Comparison of ENCODE assay signal across 8 cellular contexts in the genomic region with DNA sequence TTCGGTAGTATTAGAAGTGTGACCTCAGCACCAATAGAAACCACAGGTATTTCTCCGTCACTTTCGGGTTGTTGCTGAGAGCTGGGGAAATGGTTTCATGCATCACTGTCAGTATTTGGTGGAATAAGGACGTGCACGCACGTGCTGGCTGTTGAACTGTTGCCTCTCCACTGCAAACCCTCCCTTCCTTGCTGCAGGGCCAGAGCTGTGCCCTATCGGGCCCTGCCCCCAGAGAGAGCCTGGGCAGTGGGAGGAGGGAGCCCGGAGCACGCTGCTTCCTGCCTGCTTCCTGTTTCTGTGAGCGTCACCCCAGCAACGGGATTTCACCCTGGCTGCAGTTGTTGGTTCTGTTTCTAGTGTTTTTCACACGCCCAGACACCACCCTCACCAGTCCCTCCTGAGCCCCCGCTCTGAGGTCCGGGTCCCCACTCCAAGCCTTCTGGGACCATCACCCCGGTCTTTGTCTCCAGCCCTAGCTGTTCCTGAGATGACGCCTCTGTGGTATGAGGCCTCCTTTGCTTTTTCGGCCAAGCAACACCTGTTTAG. TPM values are rescaled to one million over a fixed set of nuclear protein-coding genes. Genes with fewer than 3 reads are reported as not detected.
A peak's percentile ranks its signal among the peaks of the same experiment; 100 is the strongest.
DNase-seq lines count a peak whose midpoint lies in the region; ATAC-seq and TF ChIP-seq lines count a peak whose summit lies in the region.

No MANE protein-coding gene starts in this region.

- intact Hi-C loops in A673 (cut with micrococcal nuclease; ENCODE audit: unreplicated experiment), result no loop called here
- intact Hi-C loops in esophagus muscularis mucosa (cut with DNase I), result loop anchor here (5.0 kb wide), 1 partner anchor 72 kb away; no protein-coding TSS in a partner anchor
- intact Hi-C loops in natural killer cell (cut with micrococcal nuclease), result loop anchor here (1.0 to 5.0 kb wide), 3 partner anchors 12 to 614 kb away; partner anchors contain the start of gene PER2

- DNase-seq in A673 (ENCODE audit: low spot score) (peak; percentile 80), NOMO-1 treated with dmso at 0.1 percent for 144 hours (lab: John Stamatoyannopoulos, UW; ENCODE audit: unreplicated experiment) (peak; percentile 91), activated T-cell treated with anti-CD3 and anti-CD28 coated beads for 1 hour (ENCODE audit: low read depth) (peak; percentile 72), esophagus muscularis mucosa (ENCODE audit: extremely low spot score) (no peak), natural killer cell (peak; percentile 83)
- DNase-seq in stimulated activated naive CD8-positive, alpha-beta T cell treated with anti-CD3 and anti-CD28 coated beads, Interleukin-15, amount 100 ng/mL, for 72 hours, result peak; percentile 65 to 79

- no peaks in the 10 kb centered on the region for H3K27me3 ChIP-seq in A673 (replicated peaks; ENCODE audit: insufficient read depth, low read depth, low read length, poor library complexity)
- no peaks in the 10 kb centered on the region for H3K27me3 ChIP-seq in esophagus muscularis mucosa

- H3K9me3 ChIP-seq in A673 (ENCODE audit: low read depth, low read length, poor library complexity, severe bottlenecking) (no peaks in the 10 kb centered on the region), esophagus muscularis mucosa (no peaks in the 10 kb centered on the region)

- peak overlapping the region; percentile 90 to 98 for H3K27ac Mint-ChIP-seq in natural killer cell
- H3K27ac Mint-ChIP-seq in stimulated activated naive CD8-positive, alpha-beta T cell treated with anti-CD3 and anti-CD28 coated beads, Interleukin-15, amount 100 ng/mL, for 72 hours, result peak overlapping the region; percentile 97

- TF ChIP-seq EP300 in esophagus muscularis mucosa (IDR thresholded peaks at IDR 0.05), result peak; percentile 68

- peak; percentile 89 for ATAC-seq in GM18909 (IDR thresholded peaks at IDR 0.05; ENCODE audit: poor library complexity, unreplicated experiment)
- ATAC-seq in HG03108 (IDR thresholded peaks at IDR 0.05; ENCODE audit: unreplicated experiment), result peak; percentile 81
- peak; percentile 68 to 84 (median 74) for ATAC-seq in natural killer cell
- peak; percentile 78 for ATAC-seq in stimulated activated naive CD8-positive, alpha-beta T cell treated with anti-CD3 and anti-CD28 coated beads, Interleukin-15, amount 100 ng/mL, for 72 hours

- no peaks in the 10 kb centered on the region for H3K36me3 ChIP-seq in A673 (ENCODE audit: insufficient read depth, low read length, poor library complexity, severe bottlenecking)
- H3K36me3 ChIP-seq in esophagus muscularis mucosa, result no peaks in the 10 kb centered on the region

- no peaks in the 10 kb centered on the region for H3K9me3 Mint-ChIP-seq in natural killer cell
- no peaks in the 10 kb centered on the region for H3K9me3 Mint-ChIP-seq in stimulated activated naive CD8-positive, alpha-beta T cell treated with anti-CD3 and anti-CD28 coated beads, Interleukin-15, amount 100 ng/mL, for 72 hours

- TF ChIP-seq CTCF in A673 (conservative IDR thresholded peaks at IDR 0.05; ENCODE audit: low read depth, low read length), result no peak
- TF ChIP-seq CTCF in esophagus muscularis mucosa (IDR thresholded peaks at IDR 0.05), result no peak
- TF ChIP-seq CTCF in natural killer cell (IDR thresholded peaks at IDR 0.05), result no peak

- BruUV-seq in A673 (replicated peaks; lab: Mats Ljungman, UMichigan), result no TSS peak

- peaks cover 39% of the 10 kb centered on the region for H3K4me1 ChIP-seq in A673 (ENCODE audit: insufficient read depth, low read length, poor library complexity, severe bottlenecking)
- peaks cover 71 to 84% (median 78%) of the 10 kb centered on the region in 4 donors for H3K4me1 ChIP-seq in esophagus muscularis mucosa

- CTCF ChIA-PET in A673 (lab: Charles Lee), result interaction anchor here (0.9 to 4.3 kb wide), 3 partner anchors 67 to 183 kb away, joined by 4 to 41 read pairs (median 5); no protein-coding TSS in a partner anchor

- no peaks in the 10 kb centered on the region for H3K36me3 Mint-ChIP-seq in natural killer cell

- TF ChIP-seq POLR2A in esophagus muscularis mucosa (IDR thresholded peaks at IDR 0.05; ENCODE audit: low read depth), result no peak

- no peaks in the 10 kb centered on the region for H3K27me3 Mint-ChIP-seq in natural killer cell (ENCODE audit: low read depth in 2 of 2)
- H3K27me3 Mint-ChIP-seq in stimulated activated naive CD8-positive, alpha-beta T cell treated with anti-CD3 and anti-CD28 coated beads, Interleukin-15, amount 100 ng/mL, for 72 hours, result no peaks in the 10 kb centered on the region

- H3K4me3 Mint-ChIP-seq in natural killer cell, result peak overlapping the region; percentile 93
- peak overlapping the region; percentile 83 to 89 for H3K4me3 Mint-ChIP-seq in stimulated activated naive CD8-positive, alpha-beta T cell treated with anti-CD3 and anti-CD28 coated beads, Interleukin-15, amount 100 ng/mL, for 72 hours

- 8% methylated on average over 17 of the region's 17 CpGs for WGBS in esophagus muscularis mucosa

- H3K4me1 Mint-ChIP-seq in natural killer cell, result peaks cover 50 to 59% of the 10 kb centered on the region in 2 donors
- H3K4me1 Mint-ChIP-seq in stimulated activated naive CD8-positive, alpha-beta T cell treated with anti-CD3 and anti-CD28 coated beads, Interleukin-15, amount 100 ng/mL, for 72 hours, result peaks cover 50% of the 10 kb centered on the region

- POLR2A ChIA-PET in A673 (lab: Charles Lee; ENCODE audit: low non-redundant PET), result no interaction called here

- peak overlapping the region; percentile 13 for H3K4me3 ChIP-seq in A673 (ENCODE audit: low read depth, low read length, poor library complexity, severe bottlenecking)
- peak overlapping the region; percentile 36 to 45 (median 37) for H3K4me3 ChIP-seq in esophagus muscularis mucosa

- peak overlapping the region; percentile 83 for H3K27ac ChIP-seq in A673 (ENCODE audit: low read depth, low read length, poor library complexity, severe bottlenecking)
- peak overlapping the region; percentile 78 to 87 (median 82) for H3K27ac ChIP-seq in esophagus muscularis mucosa (replicated peaks in 1 of 4)

RNA-seq across cellular contexts. Expression of gene LRRFIP1, which starts 47.4 kb away (rescaled TPM):
- 69.3 and 71.8 TPM in 2 replicates for total RNA-seq in A673 (2021)
- total RNA-seq in esophagus muscularis mucosa, result 100 to 1,000 TPM; 142 to 213 (median 191) TPM
- 100 to 1,000 TPM; 163 to 207 (median 188) TPM for total RNA-seq in natural killer cell
